In the genomic region with DNA sequence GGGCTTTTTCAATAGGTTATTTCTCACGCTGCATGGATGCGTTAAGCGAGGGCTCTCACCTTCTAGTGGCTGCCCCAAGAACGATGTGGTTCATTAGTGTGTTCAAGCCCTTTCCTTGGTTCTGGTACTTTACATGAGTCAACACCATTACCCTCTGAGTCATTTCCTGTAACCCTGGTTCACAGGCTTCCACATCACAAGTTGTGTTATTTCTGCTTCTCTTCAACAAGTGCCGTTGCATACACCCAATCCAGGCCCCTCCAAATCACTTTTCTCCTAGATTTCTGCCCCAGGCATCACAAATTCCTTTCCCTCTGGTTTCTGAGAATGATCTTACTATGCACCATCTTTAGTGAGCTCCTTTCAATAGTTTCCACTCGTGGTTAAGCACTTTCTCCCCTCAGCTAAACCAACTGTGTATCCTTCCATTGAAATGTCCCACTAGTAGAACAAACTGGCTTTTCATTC, we compare ENCODE assay signal across 8 cellular contexts.
A peak's percentile ranks its signal among the peaks of the same experiment; 100 is the strongest.
DNase-seq lines count a peak whose midpoint lies in the region; ATAC-seq and TF ChIP-seq lines count a peak whose summit lies in the region.

No MANE protein-coding gene starts in this region.

- DNase-seq in AG09319 (ENCODE audit: extremely low read depth, low read depth) (peak; percentile 22), SIG-M5 treated with dmso at 0.1 percent for 504 hours (lab: John Stamatoyannopoulos, UW; ENCODE audit: unreplicated experiment) (peak; percentile 63), tibial artery (no peak), NCI-H146 (lab: John Stamatoyannopoulos, UW) (no peak)
- peak; percentile 36 for DNase-seq in stimulated activated CD4-positive, alpha-beta T cell treated with anti-CD3 and anti-CD28 coated beads, Interleukin-15, amount 100 ng/mL, for 24 hours

- H3K27me3 Mint-ChIP-seq in dendritic cell treated with granulocyte-macrophage colony-stimulating factor and Interleukin-4, amounts not matched to agents 40 ng/mL and 50 ng/mL, for 4 days, result no peaks in the 10 kb centered on the region

- ATAC-seq in GM18907 (IDR thresholded peaks at IDR 0.05; ENCODE audit: unreplicated experiment) (peak; percentile 92), HG03103 (IDR thresholded peaks at IDR 0.05; ENCODE audit: low read depth, unreplicated experiment) (peak; percentile 86)

- no peak overlapping the region for H3K27ac ChIP-seq in tibial artery

- peak overlapping the region; percentile 10 for H3K27ac Mint-ChIP-seq in dendritic cell treated with granulocyte-macrophage colony-stimulating factor and Interleukin-4, amounts not matched to agents 40 ng/mL and 50 ng/mL, for 4 days

- intact Hi-C loops in dendritic cell treated with granulocyte-macrophage colony-stimulating factor and Interleukin-4, amounts not matched to agents 40 ng/mL and 50 ng/mL, for 4 days (cut with micrococcal nuclease), result no loop called here
- intact Hi-C loops in tibial artery (cut with DNase I; ENCODE audit: low total_unique reads), result no loop called here

- no peak overlapping the region for H3K4me3 Mint-ChIP-seq in dendritic cell treated with granulocyte-macrophage colony-stimulating factor and Interleukin-4, amounts not matched to agents 40 ng/mL and 50 ng/mL, for 4 days

- H3K4me1 ChIP-seq in tibial artery, result no peaks in the 10 kb centered on the region

- no peaks in the 10 kb centered on the region for H3K9me3 ChIP-seq in tibial artery

- TF ChIP-seq CTCF in AG09319 (IDR thresholded peaks at IDR 0.05; ENCODE audit: low read depth, low read length) (no peak), tibial artery (IDR thresholded peaks at IDR 0.05) (no peak)

- no peaks in the 10 kb centered on the region for H3K36me3 ChIP-seq in tibial artery

- no peaks in the 10 kb centered on the region for H3K9me3 Mint-ChIP-seq in dendritic cell treated with granulocyte-macrophage colony-stimulating factor and Interleukin-4, amounts not matched to agents 40 ng/mL and 50 ng/mL, for 4 days

- H3K36me3 Mint-ChIP-seq in dendritic cell treated with granulocyte-macrophage colony-stimulating factor and Interleukin-4, amounts not matched to agents 40 ng/mL and 50 ng/mL, for 4 days (ENCODE audit: low read depth), result no peaks in the 10 kb centered on the region

- H3K4me1 Mint-ChIP-seq in dendritic cell treated with granulocyte-macrophage colony-stimulating factor and Interleukin-4, amounts not matched to agents 40 ng/mL and 50 ng/mL, for 4 days (ENCODE audit: low read depth), result peaks cover 14% of the 10 kb centered on the region

- no peaks in the 10 kb centered on the region for H3K27me3 ChIP-seq in tibial artery

- H3K4me3 ChIP-seq in tibial artery, result no peak overlapping the region

Comparison
In these comparisons a context has a peak if more than half of its experiments do, and no peak if none do; other contexts are left out.
1. DNase-seq: peak in AG09319 (single experiment), SIG-M5 treated with dmso at 0.1 percent for 504 hours (single experiment) and stimulated activated CD4-positive, alpha-beta T cell treated with anti-CD3 and anti-CD28 coated beads, Interleukin-15, amount 100 ng/mL, for 24 hours (single experiment); none in tibial artery (0 of 2) and NCI-H146 (single experiment).